9 cellular contexts compared by ENCODE assay signal in genomic region chr3:106299300-106300098, GRCh38.
DNase-seq lines count a peak whose midpoint lies in the region; ATAC-seq and TF ChIP-seq lines count a peak whose summit lies in the region.
"Had no signal": no experiment of that assay in that cellular context is flagged by ENCODE, and none has a peak within 500 bp of the region (broad histone marks: within the 10 kb centered on the region; RNA-seq: fewer than 3 reads in every experiment).

No MANE protein-coding gene starts in this region.

- no peak for TF ChIP-seq CTCF in CD8-positive, alpha-beta T cell (IDR thresholded peaks at IDR 0.05)

- no peak overlapping the region for H3K4me3 ChIP-seq in CD8-positive, alpha-beta T cell (ENCODE audit: low read depth, low read length)

- no peaks in the 10 kb centered on the region for H3K9me3 ChIP-seq in CD8-positive, alpha-beta T cell (ENCODE audit: low read length)

- H3K9me3 Mint-ChIP-seq in CD8-positive, alpha-beta T cell = no peaks in the 10 kb centered on the region
- peaks cover 13 to 26% of the 10 kb centered on the region in 2 donors for H3K9me3 Mint-ChIP-seq in activated naive CD4-positive, alpha-beta T cell treated with anti-CD3 and anti-CD28 coated beads, Interleukin-2, amount 50 U/mL, for 72 hours

- no peak overlapping the region for H3K27ac Mint-ChIP-seq in CD8-positive, alpha-beta T cell
- H3K27ac Mint-ChIP-seq in activated naive CD4-positive, alpha-beta T cell treated with anti-CD3 and anti-CD28 coated beads, Interleukin-2, amount 50 U/mL, for 72 hours = no peak overlapping the region

- no peaks in the 10 kb centered on the region for H3K36me3 Mint-ChIP-seq in CD8-positive, alpha-beta T cell
- peaks cover 5 to 37% of the 10 kb centered on the region in 2 donors for H3K36me3 Mint-ChIP-seq in activated naive CD4-positive, alpha-beta T cell treated with anti-CD3 and anti-CD28 coated beads, Interleukin-2, amount 50 U/mL, for 72 hours

- POLR2A ChIA-PET in CD8-positive, alpha-beta T cell (lab: Charles Lee) = no interaction called here

- intact Hi-C loops in CD8-positive, alpha-beta T cell (cut with DNase I, micrococcal nuclease) = no loop called here

- peaks cover 4% of the 10 kb centered on the region for H3K4me1 ChIP-seq in CD8-positive, alpha-beta T cell (ENCODE audit: insufficient read depth, low read length)

- H3K27me3 ChIP-seq in CD8-positive, alpha-beta T cell (ENCODE audit: insufficient read depth, low read length) = no peaks in the 10 kb centered on the region

- CTCF ChIA-PET in CD8-positive, alpha-beta T cell (lab: Charles Lee) = no interaction called here

- H3K36me3 ChIP-seq in CD8-positive, alpha-beta T cell (ENCODE audit: insufficient read depth, low read length) = no peaks in the 10 kb centered on the region

- H3K27ac ChIP-seq in CD8-positive, alpha-beta T cell (ENCODE audit: low read depth, low read length) = no peak overlapping the region
- H3K27ac ChIP-seq: HL-60 had no signal

- H3K4me1 Mint-ChIP-seq in CD8-positive, alpha-beta T cell (ENCODE audit: low read depth) = peaks cover 24% of the 10 kb centered on the region

- no peak for DNase-seq in CD8-positive, alpha-beta T cell
- no peak for DNase-seq in activated naive CD4-positive, alpha-beta T cell treated with anti-CD3 and anti-CD28 coated beads, Interleukin-2, amount 50 U/mL, for 72 hours (ENCODE audit: low spot score in 2 of 2)
- no peak for DNase-seq in HuH-7.5 (ENCODE audit: low spot score)
- no peak for DNase-seq in SHP77 treated with DMSO at 0.1 percent for 48 hours (lab: John Stamatoyannopoulos, UW)
- DNase-seq in NCI-H524 treated with DMSO at 0.1 percent for 48 hours (lab: John Stamatoyannopoulos, UW) = no peak
- no peak for DNase-seq in NCI-H1105 treated with DMSO at 0.1 percent for 48 hours (lab: John Stamatoyannopoulos, UW)

- H3K27me3 Mint-ChIP-seq in CD8-positive, alpha-beta T cell (ENCODE audit: low read depth) = no peaks in the 10 kb centered on the region

- no peak overlapping the region for H3K4me3 Mint-ChIP-seq in CD8-positive, alpha-beta T cell

- ATAC-seq in CD8-positive, alpha-beta T cell = peak; percentile 38
- ATAC-seq in GM19035 (IDR thresholded peaks at IDR 0.05; ENCODE audit: unreplicated experiment) (peak; percentile 62), HG03066 (IDR thresholded peaks at IDR 0.05; ENCODE audit: low read depth, unreplicated experiment) (peak; percentile 57)
- peak; percentile 62 to 69 for ATAC-seq in activated naive CD4-positive, alpha-beta T cell treated with anti-CD3 and anti-CD28 coated beads, Interleukin-2, amount 50 U/mL, for 72 hours
